ENCODE assay signal across 17 cellular contexts in the genomic region with DNA sequence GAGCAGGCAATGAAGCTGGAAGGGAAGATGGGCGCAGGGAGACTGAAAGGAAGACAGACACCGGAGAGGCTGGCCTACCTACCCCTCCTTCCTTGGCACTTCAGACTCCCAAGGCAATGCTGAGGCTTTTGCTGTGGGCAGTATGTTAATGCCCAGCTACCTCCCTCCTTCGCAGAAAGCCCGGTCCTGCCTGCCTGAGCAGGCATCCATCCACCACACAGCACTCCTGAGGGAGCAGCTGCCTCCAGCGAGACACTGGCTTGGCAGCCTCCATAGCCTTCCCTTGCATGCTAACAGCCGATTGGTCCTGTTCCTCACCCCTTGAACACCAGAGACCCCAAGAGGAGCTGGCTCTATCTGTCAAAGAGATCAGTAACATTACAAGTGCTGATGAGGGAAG. TPM values are rescaled to one million over a fixed set of nuclear protein-coding genes. Genes with fewer than 3 reads are reported as not detected.
DNase-seq lines count a peak whose midpoint lies in the region; ATAC-seq and TF ChIP-seq lines count a peak whose summit lies in the region.
"Had no signal": no experiment of that assay in that cellular context is flagged by ENCODE, and none has a peak within 500 bp of the region (broad histone marks: within the 10 kb centered on the region; RNA-seq: fewer than 3 reads in every experiment).

No MANE protein-coding gene starts in this region.

- no peaks in the 10 kb centered on the region for H3K79me2 ChIP-seq in Karpas-422 (ENCODE audit: low read length)

- H3K27ac ChIP-seq in Karpas-422 (ENCODE audit: low read length) (no peak overlapping the region), esophagus muscularis mucosa (replicated peaks in 1 of 4) (no peak overlapping the region)
- H3K27ac ChIP-seq: BLaER1 treated with 17β-estradiol and CSF1 and Interleukin-3, amounts not matched to agents 10 nM and 100 nM; C4-2B had no signal

- no peak overlapping the region for H3K27ac Mint-ChIP-seq in osteocyte (ENCODE audit: unreplicated experiment)
- H3K27ac Mint-ChIP-seq in stimulated activated effector memory CD8-positive, alpha-beta T cell treated with anti-CD3 and anti-CD28 coated beads, Interleukin-12 subunit alpha, Interleukin-12 subunit beta, amount 100 ng/mL, for 72 hours, result no peak overlapping the region
- H3K27ac Mint-ChIP-seq: B cell; CD4-positive, alpha-beta T cell; CD8-positive, alpha-beta T cell had no signal

- no peaks in the 10 kb centered on the region for H3K27me3 ChIP-seq in Karpas-422 (ENCODE audit: low read length)
- H3K27me3 ChIP-seq in esophagus muscularis mucosa, result no peaks in the 10 kb centered on the region

- H3K4me3 ChIP-seq in Karpas-422 (ENCODE audit: low read length) (no peak overlapping the region), esophagus muscularis mucosa (no peak overlapping the region), lower leg skin (ENCODE audit: low read depth, poor library complexity, severe bottlenecking) (no peak overlapping the region)
- H3K4me3 ChIP-seq: BLaER1 treated with 17β-estradiol and CSF1 and Interleukin-3, amounts not matched to agents 10 nM and 100 nM had no signal

- no peaks in the 10 kb centered on the region for H3K9me2 ChIP-seq in Karpas-422 (replicated peaks; ENCODE audit: insufficient read depth, low read length)

- WGBS in esophagus muscularis mucosa, result 88% methylated on average over 6 of the region's 6 CpGs
- WGBS in lower leg skin, 2 donors, result 88 to 95% methylated on average over 6 of the region's 6 CpGs

- DNase-seq in Karpas-422 (peak; percentile 38), esophagus muscularis mucosa (ENCODE audit: extremely low spot score) (peak; percentile 7), osteocyte (ENCODE audit: extremely low spot score, unreplicated experiment) (peak; percentile 66), lower leg skin (ENCODE audit: low spot score in 2 of 2) (no peak)
- no peak for DNase-seq in stimulated activated effector memory CD8-positive, alpha-beta T cell treated with anti-CD3 and anti-CD28 coated beads, Interleukin-12 subunit alpha, Interleukin-12 subunit beta, amount 100 ng/mL, for 72 hours (ENCODE audit: low spot score in 2 of 2)
- DNase-seq: 8988T; AML-193; Caco-2; Calu3; CD4-positive, alpha-beta T cell; CD8-positive, alpha-beta T cell; DMS79 treated with DMSO at 0.1 percent for 48 hours; GF-D8 had no signal

- peaks cover 16% of the 10 kb centered on the region for H3K9me3 Mint-ChIP-seq in osteocyte (ENCODE audit: unreplicated experiment)
- H3K9me3 Mint-ChIP-seq in stimulated activated effector memory CD8-positive, alpha-beta T cell treated with anti-CD3 and anti-CD28 coated beads, Interleukin-12 subunit alpha, Interleukin-12 subunit beta, amount 100 ng/mL, for 72 hours, result no peaks in the 10 kb centered on the region
- H3K9me3 Mint-ChIP-seq: CD4-positive, alpha-beta T cell; CD8-positive, alpha-beta T cell had no signal

- H3K36me3 ChIP-seq in Karpas-422 (ENCODE audit: insufficient read depth, low read length) (no peaks in the 10 kb centered on the region), esophagus muscularis mucosa (no peaks in the 10 kb centered on the region)
- H3K36me3 ChIP-seq: BLaER1 treated with 17β-estradiol and CSF1 and Interleukin-3, amounts not matched to agents 10 nM and 100 nM had no signal

- H2AFZ ChIP-seq in Karpas-422 (ENCODE audit: low read length), result no peak overlapping the region

- no peaks in the 10 kb centered on the region for H3K36me3 Mint-ChIP-seq in osteocyte (ENCODE audit: unreplicated experiment)
- no peaks in the 10 kb centered on the region for H3K36me3 Mint-ChIP-seq in stimulated activated effector memory CD8-positive, alpha-beta T cell treated with anti-CD3 and anti-CD28 coated beads, Interleukin-12 subunit alpha, Interleukin-12 subunit beta, amount 100 ng/mL, for 72 hours
- H3K36me3 Mint-ChIP-seq: CD8-positive, alpha-beta T cell had no signal

- TF ChIP-seq CTCF in esophagus muscularis mucosa (IDR thresholded peaks at IDR 0.05) (no peak), osteocyte (IDR thresholded peaks at IDR 0.05) (no peak), lower leg skin (IDR thresholded peaks at IDR 0.05) (no peak)

- H3K4me1 Mint-ChIP-seq in osteocyte (ENCODE audit: unreplicated experiment), result no peaks in the 10 kb centered on the region
- H3K4me1 Mint-ChIP-seq in stimulated activated effector memory CD8-positive, alpha-beta T cell treated with anti-CD3 and anti-CD28 coated beads, Interleukin-12 subunit alpha, Interleukin-12 subunit beta, amount 100 ng/mL, for 72 hours, result no peaks in the 10 kb centered on the region
- H3K4me1 Mint-ChIP-seq: B cell had no signal

- no peak for TF ChIP-seq EP300 in esophagus muscularis mucosa (IDR thresholded peaks at IDR 0.05)

- no peaks in the 10 kb centered on the region for H3K4me1 ChIP-seq in Karpas-422 (ENCODE audit: low read length)
- no peaks in the 10 kb centered on the region for H3K4me1 ChIP-seq in esophagus muscularis mucosa
- H3K4me1 ChIP-seq: Caco-2 had no signal

- TF ChIP-seq POLR2A in esophagus muscularis mucosa (IDR thresholded peaks at IDR 0.05; ENCODE audit: low read depth) (no peak), lower leg skin (IDR thresholded peaks at IDR 0.05) (no peak)

- no peaks in the 10 kb centered on the region for H3K27me3 Mint-ChIP-seq in osteocyte (ENCODE audit: unreplicated experiment)
- H3K27me3 Mint-ChIP-seq: B cell had no signal

- no peaks in the 10 kb centered on the region for H4K20me1 ChIP-seq in Karpas-422 (ENCODE audit: insufficient read depth, low read depth, low read length)

- H3K4me3 Mint-ChIP-seq in osteocyte (ENCODE audit: unreplicated experiment), result no peak overlapping the region
- H3K4me3 Mint-ChIP-seq in stimulated activated effector memory CD8-positive, alpha-beta T cell treated with anti-CD3 and anti-CD28 coated beads, Interleukin-12 subunit alpha, Interleukin-12 subunit beta, amount 100 ng/mL, for 72 hours, result no peak overlapping the region
- H3K4me3 Mint-ChIP-seq: B cell; CD4-positive, alpha-beta T cell; CD8-positive, alpha-beta T cell had no signal

- no peaks in the 10 kb centered on the region for H3K9me3 ChIP-seq in Karpas-422 (ENCODE audit: low read length)
- H3K9me3 ChIP-seq in esophagus muscularis mucosa, result no peaks in the 10 kb centered on the region
- H3K9me3 ChIP-seq: Caco-2 had no signal

- H3K9ac ChIP-seq in Karpas-422 (ENCODE audit: low read length), result no peak overlapping the region
- H3K9ac ChIP-seq: BLaER1 treated with 17β-estradiol and CSF1 and Interleukin-3, amounts not matched to agents 10 nM and 100 nM had no signal

- no peak overlapping the region for H3K4me2 ChIP-seq in Karpas-422 (ENCODE audit: low read depth, low read length, poor library complexity, severe bottlenecking)
- H3K4me2 ChIP-seq: BLaER1 treated with 17β-estradiol and CSF1 and Interleukin-3, amounts not matched to agents 10 nM and 100 nM had no signal

- intact Hi-C loops in esophagus muscularis mucosa (cut with DNase I) (no loop called here), lower leg skin (cut with DNase I; ENCODE audit: low total_unique reads) (no loop called here)

- no peak for ATAC-seq in stimulated activated effector memory CD8-positive, alpha-beta T cell treated with anti-CD3 and anti-CD28 coated beads, Interleukin-12 subunit alpha, Interleukin-12 subunit beta, amount 100 ng/mL, for 72 hours
- ATAC-seq in GM21515 (IDR thresholded peaks at IDR 0.05; ENCODE audit: unreplicated experiment), result no peak
- ATAC-seq: CD8-positive, alpha-beta T cell had no signal

RNA-seq across cellular contexts. Expression of a gene that starts 14.4 kb away (rescaled TPM):
- not detected in 2 replicates for total RNA-seq in Karpas-422 (2014; rRNA removed; shearing (Covaris generic); ENCODE audit: low replicate concordance)
- under 1 TPM in 1 of 4 donors, not detected in 3; 0.06 TPM for total RNA-seq in esophagus muscularis mucosa
- not detected in 2 replicates for total RNA-seq in osteocyte
- total RNA-seq in lower leg skin, result under 1 TPM; 0.13 to 0.32 (median 0.20) TPM
- total RNA-seq: B cell; Caco-2; Calu3; CD4-positive, alpha-beta T cell; CD8-positive, alpha-beta T cell had no signal

RNA-seq across cellular contexts. Expression of a gene that starts 46.5 kb away (rescaled TPM):
- total RNA-seq in Karpas-422 (2014; rRNA removed; shearing (Covaris generic); ENCODE audit: low replicate concordance), result not detected in 2 replicates
- total RNA-seq in esophagus muscularis mucosa (not detected), osteocyte (not detected in 2 replicates), lower leg skin (not detected)
- total RNA-seq: B cell; Caco-2; Calu3; CD4-positive, alpha-beta T cell; CD8-positive, alpha-beta T cell had no signal

RNA-seq across cellular contexts. Expression of a gene that starts 57.0 kb away (rescaled TPM):
- total RNA-seq in Karpas-422 (2014; rRNA removed; shearing (Covaris generic); ENCODE audit: low replicate concordance), result not detected in 2 replicates
- total RNA-seq in esophagus muscularis mucosa (not detected), osteocyte (not detected in 2 replicates), lower leg skin (not detected)
- total RNA-seq: B cell; Caco-2; Calu3; CD4-positive, alpha-beta T cell; CD8-positive, alpha-beta T cell had no signal

Comparison
In these comparisons a context has a peak if more than half of its experiments do, and no peak if none do; other contexts are left out.
1. DNase-seq: peak in Karpas-422 (single experiment), esophagus muscularis mucosa (single experiment) and osteocyte (single experiment); none in stimulated activated effector memory CD8-positive, alpha-beta T cell treated with anti-CD3 and anti-CD28 coated beads, Interleukin-12 subunit alpha, Interleukin-12 subunit beta, amount 100 ng/mL, for 72 hours (0 of 2) and lower leg skin (0 of 2).